In the genomic region with DNA sequence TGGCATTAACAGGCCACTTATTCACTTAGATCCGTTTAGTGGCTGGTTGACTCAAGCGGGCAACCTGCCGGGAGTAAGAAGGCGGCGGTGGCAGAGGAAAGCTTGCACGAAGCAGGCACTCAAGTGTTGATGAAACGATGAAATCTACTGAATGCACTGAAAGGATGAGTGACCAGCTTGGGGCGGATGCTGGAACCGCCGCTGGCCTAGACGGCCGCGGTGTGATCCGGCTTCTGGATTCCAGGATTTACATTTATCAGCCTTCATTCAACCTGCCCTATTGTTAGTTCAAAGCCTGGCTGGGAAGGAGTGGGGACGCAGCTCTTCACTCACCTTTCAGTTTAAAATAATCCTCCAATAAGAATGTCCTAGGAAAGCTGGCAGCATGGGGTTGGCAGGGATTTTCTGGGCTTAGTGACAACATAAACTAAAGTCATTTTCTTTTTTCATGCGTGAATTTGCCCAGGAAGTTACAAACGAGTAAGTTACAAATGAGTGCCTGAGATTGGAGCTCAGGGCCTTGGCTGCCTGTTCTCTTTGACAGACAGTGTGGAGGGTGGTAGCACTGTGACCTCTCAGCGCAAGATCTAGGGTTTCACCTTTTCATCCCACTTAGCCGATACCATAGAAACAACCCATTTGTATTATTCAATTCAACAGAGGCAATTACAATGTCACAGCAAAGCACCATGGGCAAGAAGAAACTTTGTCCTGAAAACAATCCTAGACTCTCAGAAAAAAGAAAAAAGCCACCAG, we compare ENCODE assay signal across 9 cellular contexts. TPM values are rescaled to one million over a fixed set of nuclear protein-coding genes. Genes with fewer than 3 reads are reported as not detected.
A peak's percentile ranks its signal among the peaks of the same experiment; 100 is the strongest.
DNase-seq lines count a peak whose midpoint lies in the region; ATAC-seq and TF ChIP-seq lines count a peak whose summit lies in the region.
"Had no signal": no experiment of that assay in that cellular context is flagged by ENCODE, and none has a peak within 500 bp of the region (broad histone marks: within the 10 kb centered on the region; RNA-seq: fewer than 3 reads in every experiment).

No MANE protein-coding gene starts in this region.

- no peak overlapping the region for H3K4me3 Mint-ChIP-seq in activated CD8-positive, alpha-beta memory T cell treated with anti-CD3 and anti-CD28 coated beads, Interleukin-2, amount 10 ng/mL, durations not matched to agents 7 days and 5 days

- H3K27ac Mint-ChIP-seq in activated CD8-positive, alpha-beta memory T cell treated with anti-CD3 and anti-CD28 coated beads, Interleukin-2, amount 10 ng/mL, durations not matched to agents 7 days and 5 days = no peak overlapping the region

- H3K9me3 Mint-ChIP-seq in activated CD8-positive, alpha-beta memory T cell treated with anti-CD3 and anti-CD28 coated beads, Interleukin-2, amount 10 ng/mL, durations not matched to agents 7 days and 5 days (ENCODE audit: low read depth) = no peaks in the 10 kb centered on the region

- no peak overlapping the region for H3K4ac ChIP-seq in neuronal stem cell (ENCODE audit: low read length)

- H3K9me3 ChIP-seq in neuronal stem cell (replicated peaks in 1 of 2; ENCODE audit: control insufficient read depth in 2 of 2, insufficient read depth in 1 of 2, low read depth in 1 of 2, low read length in 2 of 2) = no peaks in the 10 kb centered on the region

- H2BK120ac ChIP-seq in neuronal stem cell (ENCODE audit: low read depth, low read length) = no peak overlapping the region

- no peak overlapping the region for H3K23ac ChIP-seq in neuronal stem cell (ENCODE audit: low read depth, low read length, poor library complexity)

- H2BK15ac ChIP-seq in neuronal stem cell (ENCODE audit: low read length) = no peak overlapping the region

- peaks cover 74% of the 10 kb centered on the region for H3K27me3 ChIP-seq in foreskin keratinocyte
- H3K27me3 ChIP-seq in neuronal stem cell (ENCODE audit: control insufficient read depth in 3 of 3, insufficient read depth in 3 of 3, low read depth in 1 of 3, low read length in 3 of 3) = no peaks in the 10 kb centered on the region

- no CpG with 5 or more reads among the region's 19 CpGs for WGBS in neuronal stem cell (ENCODE audit: extremely low coverage in 2 of 2, insufficient read length in 2 of 2, insufficient replicate concordance in 1 of 2), 2 donors

- H3K4me1 Mint-ChIP-seq in activated CD8-positive, alpha-beta memory T cell treated with anti-CD3 and anti-CD28 coated beads, Interleukin-2, amount 10 ng/mL, durations not matched to agents 7 days and 5 days = peaks cover 19% of the 10 kb centered on the region

- H2AK5ac ChIP-seq in neuronal stem cell (ENCODE audit: low read depth, low read length) = no peak overlapping the region

- H3K4me2 ChIP-seq in neuronal stem cell (ENCODE audit: insufficient read depth, low read length, poor library complexity, severe bottlenecking) = peak overlapping the region; percentile 68

- H3K18ac ChIP-seq in neuronal stem cell (ENCODE audit: low read length) = peak overlapping the region; percentile 90

- peaks cover 62% of the 10 kb centered on the region for H3K27me3 Mint-ChIP-seq in activated CD8-positive, alpha-beta memory T cell treated with anti-CD3 and anti-CD28 coated beads, Interleukin-2, amount 10 ng/mL, durations not matched to agents 7 days and 5 days

- H2AFZ ChIP-seq in neuronal stem cell (ENCODE audit: low read length) = peak overlapping the region; percentile 83

- H3K9ac ChIP-seq in neuronal stem cell (ENCODE audit: low read depth, low read length, poor library complexity) = no peak overlapping the region

- in situ Hi-C loops in GM13977 (cut with MboI; ENCODE audit: low pct_unique_long_range_greater_than_20kb, low sequenced_read_pairs, unreplicated experiment) = no loop called here

- ATAC-seq in activated CD8-positive, alpha-beta memory T cell treated with anti-CD3 and anti-CD28 coated beads, Interleukin-2, amount 10 ng/mL, durations not matched to agents 7 days and 5 days = no peak
- ATAC-seq in foreskin keratinocyte = peak; percentile 58
- ATAC-seq in GM18858 (IDR thresholded peaks at IDR 0.05; ENCODE audit: unreplicated experiment) = no peak

- H3K36me3 Mint-ChIP-seq in activated CD8-positive, alpha-beta memory T cell treated with anti-CD3 and anti-CD28 coated beads, Interleukin-2, amount 10 ng/mL, durations not matched to agents 7 days and 5 days = no peaks in the 10 kb centered on the region

- CTCF ChIA-PET in activated CD8-positive, alpha-beta memory T cell treated with anti-CD3 and anti-CD28 coated beads, Interleukin-2, amount 10 ng/mL, durations not matched to agents 7 days and 5 days (lab: Charles Lee) = interaction anchor here (0.6 to 1.3 kb wide), 2 partner anchors 60 to 124 kb away, joined by 3 read pairs; partner anchors contain the start of gene C3orf33

- DNase-seq in activated CD8-positive, alpha-beta memory T cell treated with anti-CD3 and anti-CD28 coated beads, Interleukin-2, amount 50 U/mL, for 4 hours = peak; percentile 15
- no peak for DNase-seq in activated CD8-positive, alpha-beta memory T cell treated with anti-CD3 and anti-CD28 coated beads, Interleukin-2, amount 10 ng/mL, durations not matched to agents 7 days and 5 days
- DNase-seq in foreskin keratinocyte (peak in 1 of 2 donors; percentile 53), neuronal stem cell (ENCODE audit: low spot score) (peak; percentile 81), GM13977 (ENCODE audit: low spot score) (no peak)
- DNase-seq in activated CD4-positive, alpha-beta T cell treated with anti-CD3 and anti-CD28 coated beads for 1 hour = no peak

- no peaks in the 10 kb centered on the region for H3K36me3 ChIP-seq in neuronal stem cell (replicated peaks in 1 of 2; ENCODE audit: control insufficient read depth in 2 of 2, insufficient read depth in 2 of 2, low read length in 2 of 2)

- H3K27ac ChIP-seq in foreskin keratinocyte (no peak overlapping the region), neuronal stem cell (replicated peaks; ENCODE audit: low read length) (peak overlapping the region; percentile 96)
- H3K27ac ChIP-seq: SK-N-MC had no signal

- H2BK12ac ChIP-seq in neuronal stem cell (ENCODE audit: low read length) = no peak overlapping the region

- no peak overlapping the region for H3K14ac ChIP-seq in neuronal stem cell (ENCODE audit: low read length)

- no peaks in the 10 kb centered on the region for H3K4me1 ChIP-seq in foreskin keratinocyte
- H3K4me1 ChIP-seq in neuronal stem cell (ENCODE audit: control insufficient read depth in 2 of 2, insufficient read depth in 1 of 2, low read depth in 1 of 2, low read length in 2 of 2) = peaks cover 19 to 51% of the 10 kb centered on the region in 2 donors

- no peak overlapping the region for H4K8ac ChIP-seq in neuronal stem cell (ENCODE audit: low read depth, low read length)

- peak overlapping the region; percentile 42 for H2BK5ac ChIP-seq in neuronal stem cell (ENCODE audit: low read length)

- peaks cover 3% of the 10 kb centered on the region for H3K79me1 ChIP-seq in neuronal stem cell (ENCODE audit: low read depth, low read length)

- no peak for TF ChIP-seq CTCF in foreskin keratinocyte (conservative IDR thresholded peaks at IDR 0.05)
- TF ChIP-seq CTCF in GM13977 (IDR thresholded peaks at IDR 0.05; ENCODE audit: extremely low read depth, insufficient read depth, missing control alignments) = no peak

- no peak overlapping the region for H4K91ac ChIP-seq in neuronal stem cell (ENCODE audit: low read depth, low read length, poor library complexity)

- H3K4me3 ChIP-seq in neuronal stem cell (ENCODE audit: low read length in 2 of 2) = peak overlapping the region in 1 of 2 donors; percentile 94

TF ChIP-seq in PFSK-1, 5 proteins besides CTCF, POLR2A, EP300 and RAD21:
- no peak for TF ChIP-seq FOXP2 (optimal IDR thresholded peaks at IDR 0.05; ENCODE audit: borderline replicate concordance, extremely low read depth, extremely low read length, insufficient read depth)
- peak; percentile 30; the same call in 1 of the 2 replicates for TF ChIP-seq TAF1 (IDR thresholded peaks at IDR 0.05; ENCODE audit: borderline replicate concordance, insufficient read depth, low read length)
- TF ChIP-seq SIN3A (IDR thresholded peaks at IDR 0.05; ENCODE audit: borderline replicate concordance, insufficient read depth, low read length) = 0 out of 2 replicates have a peak, but pooled peaks have one; percentile 16
- TF ChIP-seq POLR2AphosphoS5 (IDR thresholded peaks at IDR 0.05; ENCODE audit: low read depth, low read length) = peak; percentile 60; the same call in 1 of the 2 replicates
- TF ChIP-seq REST (IDR thresholded peaks at IDR 0.05; ENCODE audit: insufficient read depth in 1 of 2, low read depth in 2 of 2, low read length in 2 of 2) = no peak
TF ChIP-seq in PFSK-1: peak in this region for 3.

RNA-seq across cellular contexts. Expression of gene PLCH1, which starts 1.1 kb away (rescaled TPM):
- total RNA-seq in activated CD8-positive, alpha-beta memory T cell treated with anti-CD3 and anti-CD28 coated beads, Interleukin-2, amount 10 ng/mL, durations not matched to agents 7 days and 5 days = under 1 TPM; 0.26 to 0.58 TPM
- polyA plus RNA-seq in PFSK-1 (2012; ENCODE audit: insufficient read length, low read depth) = 0.30 TPM
- total RNA-seq in foreskin keratinocyte = 0.10 and 0.14 TPM in 2 replicates
- 0.02 and 0.03 TPM in 2 replicates for polyA plus RNA-seq in foreskin keratinocyte
- 14.4 TPM for polyA plus RNA-seq in neuronal stem cell (2013, experiment 1 of 2)
- polyA plus RNA-seq in neuronal stem cell (2013, experiment 2 of 2) = 16.6 TPM

Comparison
In these comparisons a context has a peak if more than half of its experiments do, and no peak if none do; other contexts are left out.
1. DNase-seq: peak in activated CD8-positive, alpha-beta memory T cell treated with anti-CD3 and anti-CD28 coated beads, Interleukin-2, amount 50 U/mL, for 4 hours (single experiment) and neuronal stem cell (single experiment); none in activated CD8-positive, alpha-beta memory T cell treated with anti-CD3 and anti-CD28 coated beads, Interleukin-2, amount 10 ng/mL, durations not matched to agents 7 days and 5 days (single experiment), GM13977 (single experiment) and activated CD4-positive, alpha-beta T cell treated with anti-CD3 and anti-CD28 coated beads for 1 hour (single experiment).